Comparison of ENCODE assay signal across 8 cellular contexts in genomic region chr7:30504347-30505173, GRCh38.
DNase-seq lines count a peak whose midpoint lies in the region; ATAC-seq and TF ChIP-seq lines count a peak whose summit lies in the region.

TSS of gene GGCT (minus strand) at chr7:30504829. CDS start at chr7:30504709, 120 bp downstream.

- H3K4me3 Mint-ChIP-seq in central memory CD8-positive, alpha-beta T cell, result peak within 1 kb of the TSS; percentile 89

- ATAC-seq in GM19025 (IDR thresholded peaks at IDR 0.05; ENCODE audit: low read depth, unreplicated experiment) (peak; percentile 98), HG03342 (IDR thresholded peaks at IDR 0.05; ENCODE audit: unreplicated experiment) (peak; percentile 99)
- ATAC-seq in central memory CD8-positive, alpha-beta T cell (replicated peaks; ENCODE audit: extremely low read depth, poor library complexity, severe bottlenecking), result peak; percentile 99

- H3K9me3 Mint-ChIP-seq in central memory CD8-positive, alpha-beta T cell, result no peaks in the 10 kb centered on the region

- TF ChIP-seq CTCF in AG09319 (IDR thresholded peaks at IDR 0.05; ENCODE audit: low read depth, low read length), result no peak

- peak within 1 kb of the TSS; percentile 76 for H3K27ac Mint-ChIP-seq in central memory CD8-positive, alpha-beta T cell (ENCODE audit: low read depth)

- H3K4me1 Mint-ChIP-seq in central memory CD8-positive, alpha-beta T cell, result peaks cover 38% of the 10 kb centered on the region

- no peaks in the 10 kb centered on the region for H3K27me3 Mint-ChIP-seq in central memory CD8-positive, alpha-beta T cell

- H3K36me3 Mint-ChIP-seq in central memory CD8-positive, alpha-beta T cell (ENCODE audit: insufficient read depth), result peaks cover 12% of the 10 kb centered on the region

- DNase-seq in AG09319 (ENCODE audit: extremely low read depth, low read depth), result peak; percentile 95
- DNase-seq in NCI-H446 (lab: John Stamatoyannopoulos, UW), result peak; percentile 97 to 99
- peak; percentile 92 for DNase-seq in activated CD4-positive, CD25-positive, alpha-beta regulatory T cell treated with anti-CD3 and anti-CD28 coated beads, Interleukin-2, amount 50 U/mL, for 16 hours (ENCODE audit: low read depth, low spot score)
- DNase-seq in central memory CD8-positive, alpha-beta T cell (ENCODE audit: low spot score in 2 of 2), result peak; percentile 93
- peak; percentile 98 for DNase-seq in iris pigment epithelial cell (ENCODE audit: low read depth)
- DNase-seq in stimulated activated CD4-positive, alpha-beta T cell treated with anti-CD3 and anti-CD28 coated beads, Interleukin-12 subunit alpha, Interleukin-12 subunit beta, amount 100 ng/mL, for 4 hours, result peak; percentile 94

Comparison
In these comparisons a context has a peak if more than half of its experiments do, and no peak if none do; other contexts are left out.
1. Peak in every context shown above with its lines: DNase-seq and ATAC-seq.